In the genomic region with DNA sequence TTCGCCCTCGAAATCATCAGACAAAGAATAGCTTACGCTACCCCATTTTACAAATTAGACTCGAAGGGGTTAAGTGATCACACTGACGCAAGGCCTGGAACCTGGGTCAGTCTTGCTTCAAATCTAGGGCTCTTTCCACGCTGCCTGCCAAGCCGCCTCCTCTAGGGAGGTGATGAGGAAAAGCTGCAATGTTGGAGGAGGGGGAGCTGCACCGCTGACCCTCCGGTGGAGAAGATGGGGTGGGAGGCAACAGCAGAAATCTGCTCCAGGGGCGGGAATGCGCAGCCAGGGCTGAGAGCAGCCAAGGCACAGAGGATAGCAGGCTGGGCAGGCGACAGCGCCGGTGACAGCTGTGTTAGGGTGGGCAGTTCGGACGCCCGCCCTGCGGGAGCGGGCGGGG, we compare ENCODE assay signal across 8 cellular contexts. TPM values are rescaled to one million over a fixed set of nuclear protein-coding genes. Genes with fewer than 3 reads are reported as not detected.
A peak's percentile ranks its signal among the peaks of the same experiment; 100 is the strongest.
DNase-seq lines count a peak whose midpoint lies in the region; ATAC-seq, FAIRE-seq and TF ChIP-seq lines count a peak whose summit lies in the region.

No MANE protein-coding gene starts in this region.

- H3K4me3 ChIP-seq in skin epidermis, result peak overlapping the region; percentile 72 to 97 (median 92)

- ATAC-seq in GM19455 (IDR thresholded peaks at IDR 0.05; ENCODE audit: unreplicated experiment) (peak; percentile 2), left ventricle myocardium superior (peak; percentile 0)

- H3K4me1 Mint-ChIP-seq in activated CD4-positive, alpha-beta memory T cell treated with anti-CD3 and anti-CD28 coated beads, Interleukin-2, amount 10 ng/mL, durations not matched to agents 7 days and 5 days, result peaks cover 35% of the 10 kb centered on the region

- DNase-seq in activated CD4-positive, alpha-beta memory T cell treated with anti-CD3 and anti-CD28 coated beads, Interleukin-2, amount 10 ng/mL, durations not matched to agents 7 days and 5 days, result peak; percentile 23
- DNase-seq in left ventricle myocardium superior, result peak; percentile 64
- no peak for DNase-seq in GM12891 (ENCODE audit: insufficient read length, low spot score)
- DNase-seq in NCI-H187 treated with DMSO at 0.1 percent for 48 hours (lab: John Stamatoyannopoulos, UW), result no peak
- DNase-seq in NCI-H226, result no peak
- no peak for DNase-seq in GM12892 (ENCODE audit: insufficient read length)

- H3K27me3 Mint-ChIP-seq in activated CD4-positive, alpha-beta memory T cell treated with anti-CD3 and anti-CD28 coated beads, Interleukin-2, amount 10 ng/mL, durations not matched to agents 7 days and 5 days, result no peaks in the 10 kb centered on the region

- CTCF ChIA-PET in activated CD4-positive, alpha-beta memory T cell treated with anti-CD3 and anti-CD28 coated beads, Interleukin-2, amount 10 ng/mL, durations not matched to agents 7 days and 5 days (lab: Charles Lee), result interaction anchor here (1.5 to 3.2 kb wide), 4 partner anchors 9 to 121 kb away, joined by 6 to 17 read pairs (median 6); a partner anchor contains a TSS

- H3K27ac Mint-ChIP-seq in activated CD4-positive, alpha-beta memory T cell treated with anti-CD3 and anti-CD28 coated beads, Interleukin-2, amount 10 ng/mL, durations not matched to agents 7 days and 5 days, result peak overlapping the region; percentile 98

- H3K36me3 Mint-ChIP-seq in activated CD4-positive, alpha-beta memory T cell treated with anti-CD3 and anti-CD28 coated beads, Interleukin-2, amount 10 ng/mL, durations not matched to agents 7 days and 5 days (ENCODE audit: low read depth), result peaks cover 34% of the 10 kb centered on the region

- POLR2A ChIA-PET in activated CD4-positive, alpha-beta memory T cell treated with anti-CD3 and anti-CD28 coated beads, Interleukin-2, amount 10 ng/mL, durations not matched to agents 7 days and 5 days (lab: Charles Lee), result interaction anchor here (1.3 to 7.2 kb wide), 9 partner anchors 10 to 269 kb away, joined by 3 to 157 read pairs (median 15); a partner anchor contains a TSS

- intact Hi-C loops in left ventricle myocardium superior (cut with micrococcal nuclease), result no loop called here

- TF ChIP-seq POLR2A in GM12891 (IDR thresholded peaks at IDR 0.05; ENCODE audit: low read depth, low read length) (no peak), GM12892 (IDR thresholded peaks at IDR 0.05; ENCODE audit: low read depth, low read length) (no peak)

- no peak for FAIRE-seq in GM12891 (lab: Jason Lieb, UNC)
- FAIRE-seq in GM12892 (lab: Jason Lieb, UNC), result no peak

- peak overlapping the region in 20 of 21 experiments; percentile 93 to 100 (median 98) for H3K27ac ChIP-seq in skin epidermis

- H3K4me3 Mint-ChIP-seq in activated CD4-positive, alpha-beta memory T cell treated with anti-CD3 and anti-CD28 coated beads, Interleukin-2, amount 10 ng/mL, durations not matched to agents 7 days and 5 days, result peak overlapping the region; percentile 98

- no peaks in the 10 kb centered on the region for H3K9me3 Mint-ChIP-seq in activated CD4-positive, alpha-beta memory T cell treated with anti-CD3 and anti-CD28 coated beads, Interleukin-2, amount 10 ng/mL, durations not matched to agents 7 days and 5 days

TF ChIP-seq in GM12891, 5 proteins besides CTCF, POLR2A, EP300 and RAD21:
- TF ChIP-seq SPI1 (IDR thresholded peaks at IDR 0.05; ENCODE audit: low read depth, low read length) (no peak), TAF1 (IDR thresholded peaks at IDR 0.05; ENCODE audit: low read depth, low read length) (no peak), POU2F2 (IDR thresholded peaks at IDR 0.05; ENCODE audit: low read depth, low read length) (no peak), POLR2AphosphoS5 (IDR thresholded peaks at IDR 0.05; ENCODE audit: low read depth, low read length) (no peak), PAX5 (IDR thresholded peaks at IDR 0.05; ENCODE audit: insufficient read depth, low read length, severe bottlenecking) (no peak)

RNA-seq across cellular contexts. Expression of a gene that starts 0.6 kb away (rescaled TPM):
- total RNA-seq in activated CD4-positive, alpha-beta memory T cell treated with anti-CD3 and anti-CD28 coated beads, Interleukin-2, amount 10 ng/mL, durations not matched to agents 7 days and 5 days, result 10 to 100 TPM; 39.4 to 42.2 TPM
- 38.6 TPM for total RNA-seq in left ventricle myocardium superior
- 33.3 TPM for polyA plus RNA-seq in GM12891 (2012; ENCODE audit: low read depth, missing spikeins)
- polyA plus RNA-seq in GM12892 (2012; ENCODE audit: missing spikeins), result 19.7 TPM

RNA-seq across cellular contexts. Expression of a gene that starts 11.6 kb away (rescaled TPM):
- total RNA-seq in activated CD4-positive, alpha-beta memory T cell treated with anti-CD3 and anti-CD28 coated beads, Interleukin-2, amount 10 ng/mL, durations not matched to agents 7 days and 5 days, result 10 to 100 TPM; 36.5 to 37.4 TPM
- 33.7 TPM for total RNA-seq in left ventricle myocardium superior
- 37.7 TPM for polyA plus RNA-seq in GM12891 (2012; ENCODE audit: low read depth, missing spikeins)
- polyA plus RNA-seq in GM12892 (2012; ENCODE audit: missing spikeins), result 42.1 TPM

RNA-seq across cellular contexts. Expression of a gene that starts 11.8 kb away (rescaled TPM):
- total RNA-seq in activated CD4-positive, alpha-beta memory T cell treated with anti-CD3 and anti-CD28 coated beads, Interleukin-2, amount 10 ng/mL, durations not matched to agents 7 days and 5 days, result 1,000 to 10,000 TPM in 1 of 2 experiments, 100 to 1,000 TPM in 1; 995 to 1,031 TPM
- total RNA-seq in left ventricle myocardium superior, result 724 TPM
- 1,748 TPM for polyA plus RNA-seq in GM12891 (2012; ENCODE audit: low read depth, missing spikeins)
- polyA plus RNA-seq in GM12892 (2012; ENCODE audit: missing spikeins), result 1,538 TPM

RNA-seq across cellular contexts. Expression of a gene that starts 16.2 kb away (rescaled TPM):
- 1 to 10 TPM; 8.1 to 8.6 TPM for total RNA-seq in activated CD4-positive, alpha-beta memory T cell treated with anti-CD3 and anti-CD28 coated beads, Interleukin-2, amount 10 ng/mL, durations not matched to agents 7 days and 5 days
- total RNA-seq in left ventricle myocardium superior, result 5.5 TPM
- polyA plus RNA-seq in GM12891 (2012; ENCODE audit: low read depth, missing spikeins), result 7.5 TPM
- 0.53 TPM for polyA plus RNA-seq in GM12892 (2012; ENCODE audit: missing spikeins)

RNA-seq across cellular contexts. Expression of a gene that starts 22.1 kb away (rescaled TPM):
- total RNA-seq in activated CD4-positive, alpha-beta memory T cell treated with anti-CD3 and anti-CD28 coated beads, Interleukin-2, amount 10 ng/mL, durations not matched to agents 7 days and 5 days, result 10 to 100 TPM; 27.2 to 28.4 TPM
- 112 TPM for total RNA-seq in left ventricle myocardium superior
- polyA plus RNA-seq in GM12891 (2012; ENCODE audit: low read depth, missing spikeins), result 20.1 TPM
- 13.1 TPM for polyA plus RNA-seq in GM12892 (2012; ENCODE audit: missing spikeins)

Comparison
In these comparisons a context has a peak if more than half of its experiments do, and no peak if none do; other contexts are left out.
1. DNase-seq: peak in activated CD4-positive, alpha-beta memory T cell treated with anti-CD3 and anti-CD28 coated beads, Interleukin-2, amount 10 ng/mL, durations not matched to agents 7 days and 5 days (single experiment) and left ventricle myocardium superior (single experiment); none in GM12891 (single experiment), NCI-H187 treated with DMSO at 0.1 percent for 48 hours (single experiment), NCI-H226 (single experiment) and GM12892 (single experiment).